ENCODE assay signal across 15 cellular contexts in the genomic region with DNA sequence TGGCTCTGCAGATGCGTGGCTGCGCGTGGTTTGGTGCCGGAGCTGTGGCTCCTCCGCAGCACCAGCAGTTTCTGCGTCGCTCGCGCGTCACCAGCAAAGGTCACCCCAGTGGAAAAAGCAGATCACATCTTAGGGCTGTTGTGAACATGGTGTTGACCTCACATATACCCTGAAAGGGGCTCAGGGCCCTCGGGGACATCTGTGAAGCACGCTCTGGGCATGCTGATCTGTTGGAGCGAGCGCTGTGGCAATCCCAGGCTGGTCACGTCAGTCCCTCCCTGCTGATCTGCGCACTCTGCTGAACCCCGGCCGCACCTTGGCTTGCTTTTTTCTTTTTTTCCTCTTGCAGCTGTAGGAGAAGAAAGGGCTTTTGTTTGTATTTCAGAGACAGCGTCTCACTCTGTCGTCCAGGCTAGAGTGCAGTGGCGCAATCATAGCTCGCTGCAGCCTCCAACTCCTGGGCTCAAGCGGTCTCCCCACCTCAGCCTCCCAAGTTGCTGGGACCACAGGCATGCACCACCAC. TPM values are rescaled to one million over a fixed set of nuclear protein-coding genes. Genes with fewer than 3 reads are reported as not detected.
A peak's percentile ranks its signal among the peaks of the same experiment; 100 is the strongest.
DNase-seq lines count a peak whose midpoint lies in the region; ATAC-seq and TF ChIP-seq lines count a peak whose summit lies in the region.
"Had no signal": no experiment of that assay in that cellular context is flagged by ENCODE, and none has a peak within 500 bp of the region (broad histone marks: within the 10 kb centered on the region; RNA-seq: fewer than 3 reads in every experiment).

No MANE protein-coding gene starts in this region.

- H3K9me3 ChIP-seq in muscle layer of duodenum (ENCODE audit: control insufficient read depth in 1 of 2, low read length in 2 of 2) (no peaks in the 10 kb centered on the region), transverse colon (no peaks in the 10 kb centered on the region)

- peak overlapping the region; percentile 23 to 95 for H3K27ac Mint-ChIP-seq in natural killer cell
- H3K27ac Mint-ChIP-seq in natural killer cell treated with Interleukin-12 subunit alpha and Interleukin-12 subunit beta and Interleukin-15 and Interleukin-18, amount 100 ng/mL, for 72 hours = peak overlapping the region in 1 of 2 donors; percentile 43
- H3K27ac Mint-ChIP-seq in central memory CD8-positive, alpha-beta T cell (ENCODE audit: low read depth) = peak overlapping the region; percentile 94

- H3K4me1 ChIP-seq in muscle layer of duodenum (ENCODE audit: control insufficient read depth in 1 of 2, insufficient read depth in 2 of 2, low read length in 2 of 2) (peaks cover 19 to 39% of the 10 kb centered on the region in 2 donors), transverse colon (peaks cover 25 to 76% (median 55%) of the 10 kb centered on the region in 4 donors)

- H3K27me3 ChIP-seq in muscle layer of duodenum (ENCODE audit: low read depth, low read length) (no peaks in the 10 kb centered on the region), transverse colon (no peaks in the 10 kb centered on the region)

- no peak overlapping the region for H3K4me3 Mint-ChIP-seq in natural killer cell
- H3K4me3 Mint-ChIP-seq in natural killer cell treated with Interleukin-12 subunit alpha and Interleukin-12 subunit beta and Interleukin-15 and Interleukin-18, amount 100 ng/mL, for 72 hours = no peak overlapping the region
- no peak overlapping the region for H3K4me3 Mint-ChIP-seq in central memory CD8-positive, alpha-beta T cell

- peaks cover 56 to 63% of the 10 kb centered on the region in 2 donors for H3K4me1 Mint-ChIP-seq in natural killer cell
- peaks cover 45 to 47% of the 10 kb centered on the region in 2 donors for H3K4me1 Mint-ChIP-seq in natural killer cell treated with Interleukin-12 subunit alpha and Interleukin-12 subunit beta and Interleukin-15 and Interleukin-18, amount 100 ng/mL, for 72 hours (ENCODE audit: low read depth in 2 of 2)
- H3K4me1 Mint-ChIP-seq in central memory CD8-positive, alpha-beta T cell = peaks cover 42% of the 10 kb centered on the region

- H3K9me3 Mint-ChIP-seq in natural killer cell = no peaks in the 10 kb centered on the region
- no peaks in the 10 kb centered on the region for H3K9me3 Mint-ChIP-seq in natural killer cell treated with Interleukin-12 subunit alpha and Interleukin-12 subunit beta and Interleukin-15 and Interleukin-18, amount 100 ng/mL, for 72 hours
- H3K9me3 Mint-ChIP-seq in central memory CD8-positive, alpha-beta T cell = no peaks in the 10 kb centered on the region

- no peak overlapping the region for H3K4me3 ChIP-seq in muscle layer of duodenum (ENCODE audit: low read depth in 1 of 2, low read length in 2 of 2)
- no peak overlapping the region for H3K4me3 ChIP-seq in transverse colon
- H3K4me3 ChIP-seq: GM12878 had no signal

- TF ChIP-seq POLR2A in transverse colon (IDR thresholded peaks at IDR 0.05) = peak; percentile 9

- TF ChIP-seq CTCF in natural killer cell (IDR thresholded peaks at IDR 0.05) = no peak
- TF ChIP-seq CTCF in transverse colon (IDR thresholded peaks at IDR 0.05) = no peak

- no peak for TF ChIP-seq EP300 in transverse colon (IDR thresholded peaks at IDR 0.05; ENCODE audit: low read depth)

- WGBS in transverse colon (ENCODE audit: low coverage in 1 of 2), 2 donors = 68 to 88% methylated on average over 5 to 23 of the region's 23 CpGs

- H3K36me3 Mint-ChIP-seq in natural killer cell = no peaks in the 10 kb centered on the region
- no peaks in the 10 kb centered on the region for H3K36me3 Mint-ChIP-seq in natural killer cell treated with Interleukin-12 subunit alpha and Interleukin-12 subunit beta and Interleukin-15 and Interleukin-18, amount 100 ng/mL, for 72 hours
- H3K36me3 Mint-ChIP-seq in central memory CD8-positive, alpha-beta T cell (ENCODE audit: insufficient read depth) = peaks cover 17% of the 10 kb centered on the region

- in situ Hi-C loops in transverse colon (cut with MboI; ENCODE audit: low pct_ligation_motif_present in 1 of 4, low pct_unique_long_range_greater_than_20kb in 1 of 4, low sequenced_read_pairs in 3 of 4) = loop anchor here in 1 of 4 donors (10.0 kb wide), 1 partner anchor 57 kb away; a partner anchor contains a TSS

- intact Hi-C loops in natural killer cell (cut with micrococcal nuclease) = no loop called here
- intact Hi-C loops in transverse colon (cut with DNase I; ENCODE audit: low total_unique reads) = no loop called here

- DNase-seq in natural killer cell = no peak
- DNase-seq in natural killer cell treated with Interleukin-12 subunit alpha and Interleukin-12 subunit beta and Interleukin-15 and Interleukin-18, amount 100 ng/mL, for 72 hours (ENCODE audit: low spot score) = no peak
- DNase-seq in central memory CD8-positive, alpha-beta T cell (ENCODE audit: low spot score in 2 of 2) = no peak
- peak; percentile 64 for DNase-seq in transverse colon
- no peak for DNase-seq in NCI-H2029 (lab: John Stamatoyannopoulos, UW)
- DNase-seq in NCI-H1417 treated with DMSO at 0.1 percent for 48 hours (lab: John Stamatoyannopoulos, UW) = no peak
- DNase-seq: activated CD4-positive, alpha-beta T cell treated with anti-CD3 and anti-CD28 coated beads, Interleukin-2, amount 50 U/mL, for 4 hours; activated naive CD4-positive, alpha-beta T cell; cerebellar nuclear complex; NCI-H226; SW 1271 had no signal

- ATAC-seq in natural killer cell (no peak), GM18502 (IDR thresholded peaks at IDR 0.05; ENCODE audit: poor library complexity, unreplicated experiment) (no peak)
- no peak for ATAC-seq in natural killer cell treated with Interleukin-12 subunit alpha and Interleukin-12 subunit beta and Interleukin-15 and Interleukin-18, amount 100 ng/mL, for 72 hours
- no peak for ATAC-seq in central memory CD8-positive, alpha-beta T cell (replicated peaks; ENCODE audit: extremely low read depth, poor library complexity, severe bottlenecking)
- ATAC-seq: esophagus mucosa, GM12878 had no signal

- H3K27ac ChIP-seq in muscle layer of duodenum (ENCODE audit: low read length) (peak overlapping the region; percentile 8), transverse colon (peak overlapping the region in 3 of 4 donors; percentile 97 to 99 (median 98))

- H3K36me3 ChIP-seq in muscle layer of duodenum (ENCODE audit: control insufficient read depth in 1 of 2, insufficient read depth in 2 of 2, low read length in 2 of 2) (peaks cover 0 to 17% of the 10 kb centered on the region in 2 donors), transverse colon (peaks cover 0 to 3% (median 0%) of the 10 kb centered on the region in 4 donors)

- no peaks in the 10 kb centered on the region for H3K27me3 Mint-ChIP-seq in natural killer cell (ENCODE audit: low read depth in 2 of 2)
- H3K27me3 Mint-ChIP-seq in natural killer cell treated with Interleukin-12 subunit alpha and Interleukin-12 subunit beta and Interleukin-15 and Interleukin-18, amount 100 ng/mL, for 72 hours = no peaks in the 10 kb centered on the region
- H3K27me3 Mint-ChIP-seq in central memory CD8-positive, alpha-beta T cell = no peaks in the 10 kb centered on the region

RNA-seq across cellular contexts. Expression of a gene that starts 33.3 kb away (rescaled TPM):
- total RNA-seq in natural killer cell (100 to 1,000 TPM; 140 to 156 (median 143) TPM), transverse colon (100 to 1,000 TPM in 1 of 4 donors, 10 to 100 TPM in 3; 36.6 to 111 (median 44.5) TPM)
- total RNA-seq in natural killer cell treated with Interleukin-12 subunit alpha and Interleukin-12 subunit beta and Interleukin-15 and Interleukin-18, amount 100 ng/mL, for 72 hours = 10 to 100 TPM; 87.3 to 99.4 TPM
